ENCODE assay signal across 23 cellular contexts in genomic region chr4:152885185-152885584, GRCh38. TPM values are rescaled to one million over a fixed set of nuclear protein-coding genes. Genes with fewer than 3 reads are reported as not detected.
DNase-seq lines count a peak whose midpoint lies in the region; ATAC-seq, FAIRE-seq and TF ChIP-seq lines count a peak whose summit lies in the region.
"Had no signal": no experiment of that assay in that cellular context is flagged by ENCODE, and none has a peak within 500 bp of the region (broad histone marks: within the 10 kb centered on the region; RNA-seq: fewer than 3 reads in every experiment).

No MANE protein-coding gene starts in this region.

- intact Hi-C loops in prostate gland (cut with DNase I): no loop called here

- no peak overlapping the region for H4K8ac ChIP-seq in neuronal stem cell (ENCODE audit: low read depth, low read length)

- H3K27me3 ChIP-seq in OCI-LY1 (ENCODE audit: insufficient read depth, low read length) (no peaks in the 10 kb centered on the region), mucosa of rectum (ENCODE audit: control insufficient read depth in 2 of 2, insufficient read depth in 2 of 2, low read length in 2 of 2) (no peaks in the 10 kb centered on the region), neuronal stem cell (ENCODE audit: control insufficient read depth in 3 of 3, insufficient read depth in 3 of 3, low read depth in 1 of 3, low read length in 3 of 3) (no peaks in the 10 kb centered on the region), prostate gland (replicated peaks; ENCODE audit: insufficient read depth) (no peaks in the 10 kb centered on the region)
- H3K27me3 ChIP-seq: BLaER1 had no signal

- no peak overlapping the region for H3K18ac ChIP-seq in neuronal stem cell (ENCODE audit: low read length)

- no peak overlapping the region for H2AK5ac ChIP-seq in neuronal stem cell (ENCODE audit: low read depth, low read length)

- no peaks in the 10 kb centered on the region for H3K79me2 ChIP-seq in OCI-LY1 (ENCODE audit: insufficient read depth, low read length)

- TF ChIP-seq CTCF in OCI-LY1 (IDR thresholded peaks at IDR 0.05; ENCODE audit: low read length) (no peak), prostate gland (IDR thresholded peaks at IDR 0.05) (no peak)

- no peaks in the 10 kb centered on the region for H4K20me1 ChIP-seq in OCI-LY1 (ENCODE audit: insufficient read depth, low read length)
- H4K20me1 ChIP-seq: BLaER1 had no signal

- no peak overlapping the region for H3K23ac ChIP-seq in neuronal stem cell (ENCODE audit: low read depth, low read length, poor library complexity)

- H4K91ac ChIP-seq in neuronal stem cell (ENCODE audit: low read depth, low read length, poor library complexity): no peak overlapping the region

- H2BK15ac ChIP-seq in neuronal stem cell (ENCODE audit: low read length): no peak overlapping the region

- no CpG with 5 or more reads among the region's 5 CpGs for WGBS in neuronal stem cell (ENCODE audit: extremely low coverage in 2 of 2, insufficient read length in 2 of 2, insufficient replicate concordance in 1 of 2), 2 donors
- 85% methylated on average over 5 of the region's 5 CpGs for WGBS in prostate gland

- H3K36me3 ChIP-seq in OCI-LY1 (ENCODE audit: insufficient read depth, low read length): peaks cover 12% of the 10 kb centered on the region; the same call in 1 of the 2 replicates
- H3K36me3 ChIP-seq in mucosa of rectum (ENCODE audit: control insufficient read depth in 2 of 2, insufficient read depth in 2 of 2, low read length in 2 of 2): peaks cover 6 to 14% of the 10 kb centered on the region in 2 donors
- H3K36me3 ChIP-seq in neuronal stem cell (replicated peaks in 1 of 2; ENCODE audit: control insufficient read depth in 2 of 2, insufficient read depth in 2 of 2, low read length in 2 of 2): peaks cover 2 to 27% of the 10 kb centered on the region in 2 donors
- no peaks in the 10 kb centered on the region for H3K36me3 ChIP-seq in prostate gland

- H3K9ac ChIP-seq in OCI-LY1 (ENCODE audit: low read length): no peak overlapping the region
- peak overlapping the region in 1 of 2 donors; percentile 9 for H3K9ac ChIP-seq in mucosa of rectum (ENCODE audit: low read depth in 1 of 2, low read length in 2 of 2)
- H3K9ac ChIP-seq in neuronal stem cell (ENCODE audit: low read depth, low read length, poor library complexity): no peak overlapping the region
- H3K9ac ChIP-seq: BLaER1, GM23248 had no signal

- TF ChIP-seq POLR2A in GM12891 (IDR thresholded peaks at IDR 0.05; ENCODE audit: low read depth, low read length): no peak
- TF ChIP-seq POLR2A in prostate gland (IDR thresholded peaks at IDR 0.05): no peak

- no peak overlapping the region for H2BK12ac ChIP-seq in neuronal stem cell (ENCODE audit: low read length)

- no peak overlapping the region for H3K14ac ChIP-seq in neuronal stem cell (ENCODE audit: low read length)

- H3K27ac ChIP-seq in OCI-LY1 (ENCODE audit: low read depth, low read length, poor library complexity, severe bottlenecking): peak overlapping the region; percentile 54
- H3K27ac ChIP-seq in mucosa of rectum (ENCODE audit: low read depth in 2 of 2, low read length in 2 of 2): peak overlapping the region; percentile 43 to 48
- H3K27ac ChIP-seq in neuronal stem cell (replicated peaks; ENCODE audit: low read length): no peak overlapping the region
- H3K27ac ChIP-seq in prostate gland: no peak overlapping the region
- H3K27ac ChIP-seq: 22Rv1, A549, BLaER1, GM23248 had no signal

- DNase-seq in GM12891 (ENCODE audit: insufficient read length, low spot score) (no peak), neuronal stem cell (ENCODE audit: low spot score) (peak; percentile 6), medulla oblongata (ENCODE audit: extremely low spot score) (no peak), prostate gland (ENCODE audit: low spot score) (no peak)
- DNase-seq: CD4-positive, alpha-beta memory T cell; DMS153; DMS79; GDM1; GM23248; IMR-90 had no signal

- ATAC-seq in HG03571 (IDR thresholded peaks at IDR 0.05; ENCODE audit: unreplicated experiment) (no peak), HG03469 (IDR thresholded peaks at IDR 0.05; ENCODE audit: unreplicated experiment) (no peak)
- ATAC-seq: A549, HCT116, K562 had no signal

- no peaks in the 10 kb centered on the region for H3K9me2 ChIP-seq in OCI-LY1 (ENCODE audit: low read depth, low read length)

- H3K4me2 ChIP-seq in OCI-LY1 (ENCODE audit: low read length): no peak overlapping the region
- no peak overlapping the region for H3K4me2 ChIP-seq in neuronal stem cell (ENCODE audit: insufficient read depth, low read length, poor library complexity, severe bottlenecking)
- H3K4me2 ChIP-seq: A549, BLaER1 had no signal

- H3K79me1 ChIP-seq in neuronal stem cell (ENCODE audit: low read depth, low read length): no peaks in the 10 kb centered on the region

- no peak overlapping the region for H2BK120ac ChIP-seq in neuronal stem cell (ENCODE audit: low read depth, low read length)

- H3K4me1 ChIP-seq in OCI-LY1 (ENCODE audit: insufficient read depth, low read length, severe bottlenecking) (peaks cover 5% of the 10 kb centered on the region), mucosa of rectum (ENCODE audit: control insufficient read depth in 2 of 2, insufficient read depth in 2 of 2, low read length in 2 of 2) (peaks cover 0 to 3% of the 10 kb centered on the region in 2 donors), neuronal stem cell (ENCODE audit: control insufficient read depth in 2 of 2, insufficient read depth in 1 of 2, low read depth in 1 of 2, low read length in 2 of 2) (peaks cover 0 to 10% of the 10 kb centered on the region in 2 donors), prostate gland (replicated peaks) (no peaks in the 10 kb centered on the region)
- H3K4me1 ChIP-seq: A549, BLaER1 had no signal

- H3F3A ChIP-seq in OCI-LY1 (ENCODE audit: insufficient read depth, low read length): no peaks in the 10 kb centered on the region

- FAIRE-seq in GM12891 (lab: Jason Lieb, UNC): peak; percentile 28
- FAIRE-seq: A549, GM19239, H54, HTR-8/SVneo had no signal

- H3K4ac ChIP-seq in neuronal stem cell (ENCODE audit: low read length): no peak overlapping the region

- H2AFZ ChIP-seq in OCI-LY1 (ENCODE audit: low read length) (no peak overlapping the region), neuronal stem cell (ENCODE audit: low read length) (no peak overlapping the region)
- H2AFZ ChIP-seq: GM23248 had no signal

- H3K9me3 ChIP-seq in OCI-LY1 (ENCODE audit: low read length) (no peaks in the 10 kb centered on the region), mucosa of rectum (ENCODE audit: control insufficient read depth in 2 of 2, low read length in 2 of 2) (no peaks in the 10 kb centered on the region), neuronal stem cell (replicated peaks in 1 of 2; ENCODE audit: control insufficient read depth in 2 of 2, insufficient read depth in 1 of 2, low read depth in 1 of 2, low read length in 2 of 2) (no peaks in the 10 kb centered on the region), prostate gland (no peaks in the 10 kb centered on the region)
- H3K9me3 ChIP-seq: A549, BLaER1 had no signal

- no peak overlapping the region for H2BK5ac ChIP-seq in neuronal stem cell (ENCODE audit: low read length)

- H3K4me3 ChIP-seq in OCI-LY1 (ENCODE audit: low read depth, low read length, poor library complexity, severe bottlenecking) (no peak overlapping the region), mucosa of rectum (ENCODE audit: low read length in 2 of 2) (no peak overlapping the region), neuronal stem cell (ENCODE audit: low read length in 2 of 2) (no peak overlapping the region), prostate gland (no peak overlapping the region)
- H3K4me3 ChIP-seq: A549, BLaER1, GM23248, K562 had no signal

TF ChIP-seq in GM12891, 5 proteins besides CTCF, POLR2A, EP300 and RAD21:
- TF ChIP-seq TAF1 (IDR thresholded peaks at IDR 0.05; ENCODE audit: low read depth, low read length) (no peak), PAX5 (IDR thresholded peaks at IDR 0.05; ENCODE audit: insufficient read depth, low read length, severe bottlenecking) (no peak), POU2F2 (IDR thresholded peaks at IDR 0.05; ENCODE audit: low read depth, low read length) (no peak), SPI1 (IDR thresholded peaks at IDR 0.05; ENCODE audit: low read depth, low read length) (no peak), POLR2AphosphoS5 (IDR thresholded peaks at IDR 0.05; ENCODE audit: low read depth, low read length) (no peak)

RNA-seq across cellular contexts. Expression of gene FHDC1, which starts 50.9 kb away (rescaled TPM):
- 0.04 TPM for polyA plus RNA-seq in GM12891 (2012; ENCODE audit: low read depth, missing spikeins)
- polyA plus RNA-seq in neuronal stem cell (2013, experiment 1 of 2): 2.0 TPM
- polyA plus RNA-seq in neuronal stem cell (2013, experiment 2 of 2): 1.9 TPM
- total RNA-seq in prostate gland: 10 to 100 TPM; 11.0 to 15.3 TPM
- polyA plus RNA-seq: CD14-positive monocyte had no signal

Comparison
In these comparisons a context has a peak if more than half of its experiments do, and no peak if none do; other contexts are left out.
1. H3K27ac ChIP-seq: peak in OCI-LY1 (single experiment) and mucosa of rectum (2 of 2); none in neuronal stem cell (single experiment) and prostate gland (0 of 2).